23 cellular contexts compared by ENCODE assay signal in the genomic region with DNA sequence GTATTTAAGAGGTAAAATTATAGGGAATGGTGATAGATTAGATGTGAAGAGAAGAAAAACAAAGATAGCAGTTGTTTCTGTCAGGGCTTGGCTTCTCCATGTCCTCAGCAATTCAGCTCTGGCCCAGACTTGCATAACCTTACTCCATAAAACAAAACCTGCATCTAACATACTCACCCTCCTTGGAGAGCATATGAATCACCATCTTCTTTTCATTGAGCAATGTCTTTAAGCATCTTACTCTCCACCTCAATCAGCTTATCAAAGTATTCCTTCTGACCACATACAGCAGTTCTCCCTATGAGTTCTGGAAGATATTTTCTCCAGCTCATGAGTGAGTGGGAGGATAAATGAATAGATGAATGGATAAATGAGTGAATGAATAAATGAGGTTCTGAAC. TPM values are rescaled to one million over a fixed set of nuclear protein-coding genes. Genes with fewer than 3 reads are reported as not detected.
DNase-seq lines count a peak whose midpoint lies in the region; TF ChIP-seq lines count a peak whose summit lies in the region.
"Had no signal": no experiment of that assay in that cellular context is flagged by ENCODE, and none has a peak within 500 bp of the region (broad histone marks: within the 10 kb centered on the region; RNA-seq: fewer than 3 reads in every experiment).

No MANE protein-coding gene starts in this region.

- DNase-seq in MCF 10A (ENCODE audit: unreplicated experiment) (peak; percentile 23), breast epithelium (ENCODE audit: low spot score in 2 of 2) (no peak), HFFc6 (no peak), amniotic epithelial cell (ENCODE audit: low read depth) (peak; percentile 64), iris pigment epithelial cell (ENCODE audit: low read depth) (peak; percentile 21), SW 1271 (lab: John Stamatoyannopoulos, UW) (no peak), chondrocyte (ENCODE audit: low spot score) (no peak), DMS153 treated with DMSO at 0.1 percent for 48 hours (lab: John Stamatoyannopoulos, UW; ENCODE audit: unreplicated experiment) (no peak)
- DNase-seq: C1 segment of cervical spinal cord; CD4-positive, alpha-beta memory T cell; COR-L47; DND-41; Karpas-422; NCI-H1417; NCI-H1694 treated with DMSO at 0.1 percent for 48 hours; NCI-H2081; NCI-H2171 treated with DMSO at 0.1 percent for 48 hours; NCI-H446 treated with DMSO at 0.1 percent for 48 hours; NCI-H526; NK-92 treated with Interleukin-12 subunit alpha and Interleukin-12 subunit beta, amount 100 ng/mL, for 24 hours; PC-3; SJCRH30 had no signal

- H3K4me1 ChIP-seq in breast epithelium = no peaks in the 10 kb centered on the region
- H3K4me1 ChIP-seq: A549, SJCRH30 had no signal

- H3K4me3 Mint-ChIP-seq in MCF 10A (ENCODE audit: unreplicated experiment) (no peak overlapping the region), HFFc6 (no peak overlapping the region), chondrocyte (ENCODE audit: unreplicated experiment) (no peak overlapping the region)
- H3K4me3 Mint-ChIP-seq: CD4-positive, alpha-beta memory T cell had no signal

- intact Hi-C loops in MCF 10A (cut with micrococcal nuclease) = no loop called here
- intact Hi-C loops in breast epithelium (cut with DNase I; ENCODE audit: low total_unique reads) = no loop called here

- TF ChIP-seq POLR2A in breast epithelium (IDR thresholded peaks at IDR 0.05) = no peak

- H3K9me3 ChIP-seq in breast epithelium = peaks cover 0 to 16% of the 10 kb centered on the region in 2 donors

- TF ChIP-seq CTCF in MCF 10A (IDR thresholded peaks at IDR 0.05; ENCODE audit: unreplicated experiment) = no peak
- TF ChIP-seq CTCF in breast epithelium (IDR thresholded peaks at IDR 0.05) = no peak
- TF ChIP-seq CTCF in HFFc6 (IDR thresholded peaks at IDR 0.05) = no peak
- no peak for TF ChIP-seq CTCF in chondrocyte (IDR thresholded peaks at IDR 0.05)

- H3K36me3 ChIP-seq in breast epithelium = no peaks in the 10 kb centered on the region
- H3K36me3 ChIP-seq: SJCRH30 had no signal

- peaks cover 18% of the 10 kb centered on the region for H3K9me3 Mint-ChIP-seq in MCF 10A (ENCODE audit: unreplicated experiment)
- H3K9me3 Mint-ChIP-seq in HFFc6 = peaks cover 20% of the 10 kb centered on the region
- peaks cover 17% of the 10 kb centered on the region for H3K9me3 Mint-ChIP-seq in chondrocyte (ENCODE audit: low read depth)

- H3K27ac ChIP-seq in breast epithelium = no peak overlapping the region
- H3K27ac ChIP-seq: A549, SJCRH30 had no signal

- H3K27me3 Mint-ChIP-seq in MCF 10A (ENCODE audit: insufficient read depth, unreplicated experiment) (no peaks in the 10 kb centered on the region), HFFc6 (ENCODE audit: insufficient read depth) (no peaks in the 10 kb centered on the region), chondrocyte (ENCODE audit: low read depth) (no peaks in the 10 kb centered on the region)

- H3K4me3 ChIP-seq in breast epithelium = no peak overlapping the region
- H3K4me3 ChIP-seq: A549, SJCRH30 had no signal

- BruUV-seq in MCF 10A (replicated peaks; lab: Mats Ljungman, UMichigan) = no TSS peak

- peaks cover 2% of the 10 kb centered on the region for H3K4me1 Mint-ChIP-seq in MCF 10A (ENCODE audit: insufficient read depth, unreplicated experiment)
- H3K4me1 Mint-ChIP-seq in HFFc6 (ENCODE audit: low read depth) = peaks cover 35% of the 10 kb centered on the region
- peaks cover 6% of the 10 kb centered on the region for H3K4me1 Mint-ChIP-seq in chondrocyte (ENCODE audit: low read depth)
- H3K4me1 Mint-ChIP-seq: CD4-positive, alpha-beta memory T cell had no signal

- no peak overlapping the region for H3K27ac Mint-ChIP-seq in MCF 10A (ENCODE audit: low read depth, unreplicated experiment)
- peak overlapping the region; percentile 25; the same call in 1 of the 2 replicates for H3K27ac Mint-ChIP-seq in HFFc6
- H3K27ac Mint-ChIP-seq in chondrocyte (ENCODE audit: unreplicated experiment) = no peak overlapping the region
- H3K27ac Mint-ChIP-seq: CD4-positive, alpha-beta memory T cell had no signal

- H3K36me3 Mint-ChIP-seq in MCF 10A (ENCODE audit: insufficient read depth, unreplicated experiment) (no peaks in the 10 kb centered on the region), HFFc6 (ENCODE audit: low read depth) (peaks cover 55% of the 10 kb centered on the region), chondrocyte (ENCODE audit: low read depth) (peaks cover 22% of the 10 kb centered on the region)

- H3K27me3 ChIP-seq in breast epithelium = no peaks in the 10 kb centered on the region
- H3K27me3 ChIP-seq: SJCRH30 had no signal

- CTCF ChIA-PET in MCF 10A (lab: Yijun Ruan, JAX) = interaction anchor here (0.7 to 1.1 kb wide), 2 partner anchors 16 to 46 kb away, joined by 3 read pairs; no protein-coding TSS in a partner anchor

- POLR2A ChIA-PET in MCF 10A (lab: Yijun Ruan, JAX) = interaction anchor here (1.6 kb wide), 1 partner anchor 10 kb away, joined by 6 read pairs; no protein-coding TSS in a partner anchor

RNA-seq across cellular contexts. Expression of a gene that starts 49.0 kb away (rescaled TPM):
- 0.02 and 0.05 TPM in 2 replicates for total RNA-seq in MCF 10A (2022)
- total RNA-seq in breast epithelium = 1 to 10 TPM in 1 of 3 donors, under 1 TPM in 1, not detected in 1; 0.66 to 1.3 TPM
- 100 to 1,000 TPM; 138 to 174 (median 157) TPM for total RNA-seq in HFFc6 (2021; fragmentation: NEBNext Ultra II Directional; extraction: Animal tissue kit (Norgen Biotek cat#: 25700))
- total RNA-seq in chondrocyte = 15.3 to 33.9 TPM (median 32.8 TPM) in 3 replicates

Comparison
In these comparisons a context has a peak if more than half of its experiments do, and no peak if none do; other contexts are left out.
1. DNase-seq: peak in MCF 10A (single experiment), amniotic epithelial cell (single experiment) and iris pigment epithelial cell (single experiment); none in breast epithelium (0 of 2), HFFc6 (single experiment), SW 1271 (0 of 2), chondrocyte (single experiment) and DMS153 treated with DMSO at 0.1 percent for 48 hours (single experiment).